16 cellular contexts compared by ENCODE assay signal in genomic region chr3:135034291-135034768, GRCh38.
DNase-seq lines count a peak whose midpoint lies in the region; ATAC-seq and TF ChIP-seq lines count a peak whose summit lies in the region.
"Had no signal": no experiment of that assay in that cellular context is flagged by ENCODE, and none has a peak within 500 bp of the region (broad histone marks: within the 10 kb centered on the region; RNA-seq: fewer than 3 reads in every experiment).

No MANE protein-coding gene starts in this region.

- no peak overlapping the region for H3K27ac Mint-ChIP-seq in chondrocyte (ENCODE audit: unreplicated experiment)
- H3K27ac Mint-ChIP-seq: activated CD8-positive, alpha-beta T cell treated with anti-CD3 and anti-CD28 coated beads, Interleukin-2, amount 10 ng/mL, durations not matched to agents 7 days and 5 days had no signal

- peak overlapping the region; percentile 2; the same call in 1 of the 2 replicates for H3K9ac ChIP-seq in KMS-11
- H3K9ac ChIP-seq: BLaER1, SK-N-SH had no signal

- DNase-seq in NCI-H2107 (lab: John Stamatoyannopoulos, UW), result peak; percentile 78
- DNase-seq in SHP77 (lab: John Stamatoyannopoulos, UW), result peak; percentile 78 to 79
- peak; percentile 62 for DNase-seq in retina
- DNase-seq in chondrocyte (ENCODE audit: low spot score), result no peak
- no peak for DNase-seq in AML-193 (lab: John Stamatoyannopoulos, UW)
- no peak for DNase-seq in foreskin keratinocyte
- DNase-seq: activated CD8-positive, alpha-beta T cell treated with anti-CD3 and anti-CD28 coated beads, Interleukin-2, amount 10 ng/mL, durations not matched to agents 7 days and 5 days; anterior cingulate cortex; hypothalamus; left ventricle myocardium superior; MG63; SK-N-SH; stimulated activated CD4-positive, alpha-beta T cell treated with anti-CD3 and anti-CD28 coated beads, Interleukin-1b, Interleukin-23, amount 100 ng/mL, for 48 hours had no signal

- peaks cover 5% of the 10 kb centered on the region for H3K4me1 Mint-ChIP-seq in chondrocyte (ENCODE audit: low read depth)

- H4K20me1 ChIP-seq in KMS-11 (ENCODE audit: insufficient read depth), result no peaks in the 10 kb centered on the region
- H4K20me1 ChIP-seq: BLaER1 had no signal

- no peaks in the 10 kb centered on the region for H3K36me3 Mint-ChIP-seq in chondrocyte (ENCODE audit: low read depth)

- H3K4me3 ChIP-seq in KMS-11 (IDR thresholded peaks at IDR 0.05; ENCODE audit: insufficient read depth, low read depth, low read length), result no peak overlapping the region
- H3K4me3 ChIP-seq: BLaER1, coronary artery, MG63 had no signal

- H3K27ac ChIP-seq in KMS-11, result peak overlapping the region; percentile 49
- H3K27ac ChIP-seq in foreskin keratinocyte, result no peak overlapping the region
- H3K27ac ChIP-seq: BLaER1, coronary artery had no signal

- TF ChIP-seq CTCF in KMS-11 (conservative IDR thresholded peaks at IDR 0.05; ENCODE audit: low read depth, low read length) (no peak), chondrocyte (IDR thresholded peaks at IDR 0.05) (no peak), foreskin keratinocyte (conservative IDR thresholded peaks at IDR 0.05) (no peak)

- peaks cover 26% of the 10 kb centered on the region for H3K4me1 ChIP-seq in KMS-11 (ENCODE audit: low read depth, poor library complexity, severe bottlenecking)
- H3K4me1 ChIP-seq in foreskin keratinocyte, result no peaks in the 10 kb centered on the region

- no peaks in the 10 kb centered on the region for H3K27me3 ChIP-seq in KMS-11 (ENCODE audit: insufficient read depth, low read depth)
- H3K27me3 ChIP-seq in foreskin keratinocyte, result no peaks in the 10 kb centered on the region
- H3K27me3 ChIP-seq: BLaER1 had no signal

- peak overlapping the region; percentile 47; the same call in 1 of the 2 replicates for H3K4me2 ChIP-seq in KMS-11
- H3K4me2 ChIP-seq: BLaER1, SK-N-SH had no signal

- no peak for ATAC-seq in foreskin keratinocyte
- ATAC-seq: activated CD8-positive, alpha-beta T cell treated with anti-CD3 and anti-CD28 coated beads, Interleukin-2, amount 10 ng/mL, durations not matched to agents 7 days and 5 days; left ventricle myocardium superior had no signal

- H3K36me3 ChIP-seq in KMS-11 (ENCODE audit: insufficient read depth), result no peaks in the 10 kb centered on the region
- H3K36me3 ChIP-seq: BLaER1, MG63 had no signal

- peaks cover 22% of the 10 kb centered on the region for H3K27me3 Mint-ChIP-seq in chondrocyte (ENCODE audit: low read depth)

- no peaks in the 10 kb centered on the region for H3K9me3 Mint-ChIP-seq in chondrocyte (ENCODE audit: low read depth)

- H3K4me3 Mint-ChIP-seq in chondrocyte (ENCODE audit: unreplicated experiment), result no peak overlapping the region
- H3K4me3 Mint-ChIP-seq: activated CD8-positive, alpha-beta T cell treated with anti-CD3 and anti-CD28 coated beads, Interleukin-2, amount 10 ng/mL, durations not matched to agents 7 days and 5 days had no signal

- H2AFZ ChIP-seq in KMS-11 (ENCODE audit: low read depth), result peak overlapping the region; percentile 43; the same call in 1 of the 2 replicates

- H3K79me2 ChIP-seq in KMS-11 (ENCODE audit: insufficient read depth, low read depth), result no peaks in the 10 kb centered on the region

Comparison
In these comparisons a context has a peak if more than half of its experiments do, and no peak if none do; other contexts are left out.
1. DNase-seq: peak in NCI-H2107 (single experiment), SHP77 (2 of 2) and retina (single experiment); none in chondrocyte (single experiment), AML-193 (0 of 2) and foreskin keratinocyte (0 of 2).